Comparison of ENCODE assay signal across 8 cellular contexts in genomic region chr19:12676384-12676792, GRCh38. TPM values are rescaled to one million over a fixed set of nuclear protein-coding genes. Genes with fewer than 3 reads are reported as not detected.
A peak's percentile ranks its signal among the peaks of the same experiment; 100 is the strongest.
DNase-seq lines count a peak whose midpoint lies in the region; ATAC-seq, FAIRE-seq and TF ChIP-seq lines count a peak whose summit lies in the region.

No MANE protein-coding gene starts in this region.

- H3K4me1 ChIP-seq in adrenal gland (replicated peaks in 1 of 2), result no peaks in the 10 kb centered on the region
- H3K4me1 ChIP-seq in right atrium auricular region, result peaks cover 0 to 10% of the 10 kb centered on the region in 2 donors
- no peaks in the 10 kb centered on the region for H3K4me1 ChIP-seq in small intestine (ENCODE audit: control insufficient read depth in 2 of 2, insufficient read depth in 1 of 2, low read depth in 1 of 2, low read length in 1 of 2)

- H3K36me3 ChIP-seq in adrenal gland (replicated peaks in 1 of 2) (peaks cover 0 to 72% of the 10 kb centered on the region in 2 donors), right atrium auricular region (peaks cover 61% of the 10 kb centered on the region), small intestine (ENCODE audit: control insufficient read depth in 2 of 2, insufficient read depth in 2 of 2, low read length in 2 of 2) (peaks cover 12 to 13% of the 10 kb centered on the region in 2 donors)

- no peak overlapping the region for H3K4me3 ChIP-seq in GM12864 (ENCODE audit: low read depth, low read length)
- no peak overlapping the region for H3K4me3 ChIP-seq in adrenal gland
- no peak overlapping the region for H3K4me3 ChIP-seq in right atrium auricular region
- no peak overlapping the region for H3K4me3 ChIP-seq in small intestine (ENCODE audit: low read depth in 1 of 2, low read length in 2 of 2)

- no peaks in the 10 kb centered on the region for H3K9me3 ChIP-seq in T-helper 17 cell (ENCODE audit: control insufficient read depth, low read length, poor library complexity, severe bottlenecking)
- H3K9me3 ChIP-seq in adrenal gland (replicated peaks in 1 of 3), result no peaks in the 10 kb centered on the region
- H3K9me3 ChIP-seq in right atrium auricular region, result no peaks in the 10 kb centered on the region
- H3K9me3 ChIP-seq in small intestine (ENCODE audit: control insufficient read depth, low read depth), result no peaks in the 10 kb centered on the region

- peaks cover 10% of the 10 kb centered on the region for H3K36me3 Mint-ChIP-seq in T-helper 17 cell (ENCODE audit: low read depth)

- intact Hi-C loops in adrenal gland (cut with DNase I), result loop anchor here in 1 of 2 donors (10.0 kb wide), 1 partner anchor 112 kb away; no protein-coding TSS in a partner anchor

- peak overlapping the region; percentile 88 for H3K27ac Mint-ChIP-seq in T-helper 17 cell

- ATAC-seq in T-helper 17 cell, result peak; percentile 35
- no peak for ATAC-seq in GM21723 (IDR thresholded peaks at IDR 0.05; ENCODE audit: unreplicated experiment)
- ATAC-seq in HG02981 (IDR thresholded peaks at IDR 0.05; ENCODE audit: unreplicated experiment), result no peak

- no peak for FAIRE-seq in small intestine (lab: Jason Lieb, UNC)

- H3K4me1 Mint-ChIP-seq in T-helper 17 cell, result peaks cover 25% of the 10 kb centered on the region

- WGBS in adrenal gland, 4 donors, result 16 to 26% (median 21%) methylated on average over 3 to 4 of the region's 4 CpGs
- WGBS in small intestine, 3 donors, result 16 to 23% (median 20%) methylated on average over 4 of the region's 4 CpGs

- no peaks in the 10 kb centered on the region for H3K27me3 ChIP-seq in adrenal gland
- H3K27me3 ChIP-seq in right atrium auricular region, result no peaks in the 10 kb centered on the region
- no peaks in the 10 kb centered on the region for H3K27me3 ChIP-seq in small intestine (ENCODE audit: control insufficient read depth in 2 of 2, insufficient read depth in 2 of 2, low read length in 2 of 2)

- H3K27ac ChIP-seq in adrenal gland, result no peak overlapping the region
- no peak overlapping the region for H3K27ac ChIP-seq in right atrium auricular region
- no peak overlapping the region for H3K27ac ChIP-seq in small intestine (ENCODE audit: low read depth in 1 of 2, low read length in 1 of 2)

- peak; percentile 96 for TF ChIP-seq CTCF in GM12864 (IDR thresholded peaks at IDR 0.05; ENCODE audit: low read depth, low read length, missing control alignments)
- TF ChIP-seq CTCF in adrenal gland (IDR thresholded peaks at IDR 0.05), result peak; percentile 71 to 86 (median 80)
- TF ChIP-seq CTCF in right atrium auricular region (IDR thresholded peaks at IDR 0.05), result peak; percentile 71 to 89

- H3K27me3 Mint-ChIP-seq in T-helper 17 cell, result no peaks in the 10 kb centered on the region

- DNase-seq in GM12864 (ENCODE audit: low read depth), result no peak
- DNase-seq in NCI-H1105 (lab: John Stamatoyannopoulos, UW), result peak; percentile 84
- peak; percentile 62 to 79 (median 64) for DNase-seq in T-helper 17 cell
- peak; percentile 82 to 94 (median 89) for DNase-seq in adrenal gland
- DNase-seq in right atrium auricular region (ENCODE audit: low spot score), result peak; percentile 83
- peak; percentile 83 for DNase-seq in small intestine

- peak overlapping the region; percentile 39 for H3K4me3 Mint-ChIP-seq in T-helper 17 cell

- no peak for TF ChIP-seq POLR2A in adrenal gland (IDR thresholded peaks at IDR 0.05)

RNA-seq across cellular contexts. Expression of gene DHPS, which starts 5.3 kb away (rescaled TPM):
- total RNA-seq in T-helper 17 cell (100 to 1,000 TPM; 126 to 147 TPM), adrenal gland (100 to 1,000 TPM in 5 of 8 donors, 10 to 100 TPM in 3; 80.4 to 197 (median 124) TPM), right atrium auricular region (10 to 100 TPM; 59.8 to 60.1 TPM)
- polyA plus RNA-seq in adrenal gland (100 to 1,000 TPM in 2 of 3 donors, 10 to 100 TPM in 1; 64.5 to 166 (median 137) TPM), small intestine (10 to 100 TPM; 61.5 to 67.3 (median 66.3) TPM)

RNA-seq across cellular contexts. Expression of gene WDR83, which starts 9.8 kb away (rescaled TPM):
- total RNA-seq in T-helper 17 cell (10 to 100 TPM; 10.5 to 11.1 TPM), adrenal gland (10 to 100 TPM; 11.4 to 20.5 (median 15.0) TPM), right atrium auricular region (10 to 100 TPM; 10.1 to 11.6 TPM)
- polyA plus RNA-seq in adrenal gland (10 to 100 TPM in 2 of 3 donors, 1 to 10 TPM in 1; 3.9 to 68.5 (median 56.1) TPM), small intestine (10 to 100 TPM; 10.9 to 21.2 (median 18.6) TPM)

RNA-seq across cellular contexts. Expression of gene MAN2B1, which starts 9.8 kb away (rescaled TPM):
- 100 to 1,000 TPM; 157 to 181 TPM for total RNA-seq in T-helper 17 cell
- 100 to 1,000 TPM in 6 of 8 donors, 10 to 100 TPM in 2; 69.3 to 131 (median 113) TPM for total RNA-seq in adrenal gland
- polyA plus RNA-seq in adrenal gland, result 100 to 1,000 TPM in 2 of 3 donors, 10 to 100 TPM in 1; 19.5 to 194 (median 152) TPM
- 10 to 100 TPM; 33.7 to 35.5 TPM for total RNA-seq in right atrium auricular region
- 10 to 100 TPM; 42.7 to 57.6 (median 44.5) TPM for polyA plus RNA-seq in small intestine

RNA-seq across cellular contexts. Expression of gene GNG14, which starts 11.4 kb away (rescaled TPM):
- total RNA-seq in T-helper 17 cell, result not detected
- not detected for total RNA-seq in adrenal gland
- polyA plus RNA-seq in adrenal gland, result not detected
- total RNA-seq in right atrium auricular region, result not detected
- not detected for polyA plus RNA-seq in small intestine

RNA-seq across cellular contexts. Expression of gene FBXW9, which starts 20.0 kb away (rescaled TPM):
- 1 to 10 TPM; 2.9 to 3.5 TPM for total RNA-seq in T-helper 17 cell
- 10 to 100 TPM in 4 of 8 donors, 1 to 10 TPM in 4; 6.9 to 14.7 (median 10.6) TPM for total RNA-seq in adrenal gland
- 1 to 10 TPM; 2.1 to 6.8 (median 6.4) TPM for polyA plus RNA-seq in adrenal gland
- total RNA-seq in right atrium auricular region, result 1 to 10 TPM; 1.8 TPM
- 10 to 100 TPM in 1 of 3 donors, 1 to 10 TPM in 2; 4.5 to 11.8 (median 5.9) TPM for polyA plus RNA-seq in small intestine
